ENCODE assay signal across 21 cellular contexts in the genomic region with DNA sequence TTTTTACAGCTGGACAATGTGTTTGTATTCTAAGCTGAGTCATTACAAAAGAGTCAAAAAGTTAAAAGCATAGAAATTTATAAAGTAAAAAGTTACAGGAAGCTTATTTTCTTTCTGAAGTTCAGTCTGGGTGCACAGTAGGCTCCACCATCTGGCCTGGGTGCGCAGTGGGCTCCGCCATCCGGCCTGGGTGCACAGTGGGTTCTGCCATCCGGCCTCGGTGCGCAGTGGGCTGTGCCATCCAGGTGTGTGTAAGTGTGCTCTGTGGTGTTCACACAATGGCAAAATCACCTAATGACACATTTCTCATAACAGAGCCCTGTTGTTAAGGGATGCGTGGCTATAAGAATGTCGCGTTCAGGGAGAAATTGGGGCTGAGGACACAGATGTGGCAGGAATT.
"Had no signal": no experiment of that assay in that cellular context is flagged by ENCODE, and none has a peak within 500 bp of the region (broad histone marks: within the 10 kb centered on the region; RNA-seq: fewer than 3 reads in every experiment).

No MANE protein-coding gene starts in this region.

- H3K27ac ChIP-seq: RWPE1, SJSA1, SK-N-MC had no signal

- DNase-seq: IMR-90, Karpas-422, KG1, MG63, NCI-H1092, NCI-H1105 treated with DMSO at 0.1 percent for 48 hours, NCI-H1417 treated with DMSO at 0.1 percent for 48 hours, NCI-H146, NCI-H1694 treated with DMSO at 0.1 percent for 48 hours, NCI-H1930, NCI-H2081, NCI-H2107, NCI-H2227 treated with DMSO at 0.1 percent for 48 hours, NCI-H524, NCI-H526 treated with DMSO at 0.1 percent for 48 hours, NCI-H774, SIG-M5 had no signal

- H3K27me3 ChIP-seq: MG63, SJSA1 had no signal

- H3K4me1 ChIP-seq: SJSA1 had no signal

- H3K9me3 ChIP-seq: MG63, SJSA1 had no signal

- ATAC-seq: Panc1 had no signal

- H3K4me3 ChIP-seq: MG63, SJSA1, SK-N-MC had no signal

- H3K36me3 ChIP-seq: MG63, SJSA1 had no signal
